Comparison of ENCODE assay signal across 3 cellular contexts in the genomic region with DNA sequence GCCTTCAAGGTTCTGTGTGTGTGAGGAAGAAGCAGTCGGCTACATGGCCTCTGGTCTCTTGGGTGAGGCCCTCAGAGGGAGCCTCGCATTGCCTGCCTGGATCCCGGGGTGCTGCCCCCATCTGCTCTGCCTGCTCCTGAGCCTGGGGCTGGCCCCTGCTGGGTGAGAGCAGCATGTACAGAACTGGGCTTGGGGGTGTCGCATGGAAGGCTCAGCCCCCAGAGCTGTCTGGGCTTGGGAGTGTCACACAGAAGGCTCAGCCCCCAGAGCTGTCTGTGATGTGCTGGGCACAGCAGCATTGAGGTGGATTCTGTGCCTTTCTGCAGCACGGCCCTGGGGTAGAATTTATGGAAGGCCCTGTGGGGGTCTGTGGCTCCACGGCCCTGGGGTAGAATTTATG. TPM values are rescaled to one million over a fixed set of nuclear protein-coding genes. Genes with fewer than 3 reads are reported as not detected.
"Had no signal": no experiment of that assay in that cellular context is flagged by ENCODE, and none has a peak within 500 bp of the region (broad histone marks: within the 10 kb centered on the region; RNA-seq: fewer than 3 reads in every experiment).

No MANE protein-coding gene starts in this region.

RNA-seq across cellular contexts. Expression of a gene that starts 6.4 kb away (rescaled TPM):
- total RNA-seq: naive thymus-derived CD8-positive, alpha-beta T cell; omental fat pad; right lobe of liver had no signal
